ENCODE assay signal across 25 cellular contexts in genomic region chr5:26864061-26864460, GRCh38.
DNase-seq lines count a peak whose midpoint lies in the region; ATAC-seq, FAIRE-seq and TF ChIP-seq lines count a peak whose summit lies in the region.
"Had no signal": no experiment of that assay in that cellular context is flagged by ENCODE, and none has a peak within 500 bp of the region (broad histone marks: within the 10 kb centered on the region; RNA-seq: fewer than 3 reads in every experiment).

No MANE protein-coding gene starts in this region.

- H3K9me1 ChIP-seq in K562 (ENCODE audit: control insufficient read depth, insufficient read depth, low read length): no peaks in the 10 kb centered on the region

- H3K36me3 ChIP-seq in HEK293 (ENCODE audit: control insufficient read depth in 2 of 2, insufficient read depth in 1 of 2, low read length in 2 of 2) (no peaks in the 10 kb centered on the region), K562 (ENCODE audit: control insufficient read depth, insufficient read depth, low read length) (no peaks in the 10 kb centered on the region)
- H3K36me3 ChIP-seq: BLaER1 treated with 17β-estradiol and CSF1 and Interleukin-3, amounts not matched to agents 10 nM and 100 nM had no signal

- H3K4me3 ChIP-seq in HEK293 (ENCODE audit: low read depth, low read length): no peak overlapping the region
- H3K4me3 ChIP-seq in K562: no peak overlapping the region
- H3K4me3 ChIP-seq: A549; BLaER1 treated with 17β-estradiol and CSF1 and Interleukin-3, amounts not matched to agents 10 nM and 100 nM had no signal

- no peak overlapping the region for H3K4me3 Mint-ChIP-seq in CD14-positive monocyte
- H3K4me3 Mint-ChIP-seq: B cell; CD4-positive, alpha-beta memory T cell; CD4-positive, CD25-positive, alpha-beta regulatory T cell; CD8-positive, alpha-beta memory T cell had no signal

- H3K9ac ChIP-seq in K562 (ENCODE audit: insufficient read depth in 1 of 2, low read depth in 2 of 2, low read length in 2 of 2): no peak overlapping the region
- H3K9ac ChIP-seq: BLaER1 treated with 17β-estradiol and CSF1 and Interleukin-3, amounts not matched to agents 10 nM and 100 nM had no signal

- no peaks in the 10 kb centered on the region for H3K79me2 ChIP-seq in K562 (ENCODE audit: control insufficient read depth, insufficient read depth, low read length)

- H3K4me1 Mint-ChIP-seq in CD14-positive monocyte: no peaks in the 10 kb centered on the region
- H3K4me1 Mint-ChIP-seq: B cell; CD4-positive, alpha-beta memory T cell; CD4-positive, CD25-positive, alpha-beta regulatory T cell; CD8-positive, alpha-beta memory T cell had no signal

- no peak overlapping the region for H3K27ac Mint-ChIP-seq in CD14-positive monocyte
- H3K27ac Mint-ChIP-seq: B cell; CD4-positive, alpha-beta memory T cell; CD4-positive, CD25-positive, alpha-beta regulatory T cell; CD8-positive, alpha-beta memory T cell had no signal

- no peak for TF ChIP-seq CTCF in HEK293 (tag by site-specific recombination; IDR thresholded peaks at IDR 0.05)
- TF ChIP-seq CTCF in K562 (IDR thresholded peaks at IDR 0.05 in 2 of 3, conservative IDR thresholded peaks at IDR 0.05 in 1 of 3; ENCODE audit: insufficient read depth in 2 of 3, low read depth in 1 of 3, low read length in 3 of 3): no peak
- TF ChIP-seq CTCF in CD14-positive monocyte (IDR thresholded peaks at IDR 0.05): no peak

- H3K4me1 ChIP-seq in HEK293 (ENCODE audit: control insufficient read depth, insufficient read depth, low read length) (no peaks in the 10 kb centered on the region), K562 (replicated peaks in 1 of 2; ENCODE audit: control insufficient read depth in 2 of 2, insufficient read depth in 2 of 2, low read length in 2 of 2) (no peaks in the 10 kb centered on the region)
- H3K4me1 ChIP-seq: A549; BLaER1 treated with 17β-estradiol and CSF1 and Interleukin-3, amounts not matched to agents 10 nM and 100 nM had no signal

- FAIRE-seq in A204.1 (lab: Jason Lieb, UNC) (peak; percentile 68), K562 (lab: Jason Lieb, UNC) (no peak)
- FAIRE-seq: A549, GM12891, GM19239 had no signal

- H2AFZ ChIP-seq in K562 (ENCODE audit: low read depth, low read length): no peak overlapping the region

- no peak overlapping the region for H3K27ac ChIP-seq in HEK293 (ENCODE audit: extremely low read depth, low read depth, low read length)
- H3K27ac ChIP-seq in K562 (ENCODE audit: extremely low read depth, low read depth, low read length): no peak overlapping the region
- H3K27ac ChIP-seq: A549; BLaER1 treated with 17β-estradiol and CSF1 and Interleukin-3, amounts not matched to agents 10 nM and 100 nM; C4-2B had no signal

- H4K20me1 ChIP-seq in K562 (replicated peaks; ENCODE audit: control insufficient read depth, insufficient read depth, low read length): no peaks in the 10 kb centered on the region
- H4K20me1 ChIP-seq: BLaER1 treated with 17β-estradiol and CSF1 and Interleukin-3, amounts not matched to agents 10 nM and 100 nM had no signal

- CTCF ChIA-PET in HEK293 (lab: Yijun Ruan, JAX): no interaction called here
- CTCF ChIA-PET in K562 (lab: Yijun Ruan, JAX; ENCODE audit: low intra/inter-chr PET ratio): no interaction called here

- no peaks in the 10 kb centered on the region for H3K36me3 Mint-ChIP-seq in CD14-positive monocyte
- H3K36me3 Mint-ChIP-seq: CD4-positive, alpha-beta memory T cell; CD4-positive, CD25-positive, alpha-beta regulatory T cell; CD8-positive, alpha-beta memory T cell had no signal

- no peak for TF ChIP-seq RAD21 in K562 (CRISPR knock-in tag; conservative IDR thresholded peaks at IDR 0.05 in 1 of 2, IDR thresholded peaks at IDR 0.05 in 1 of 2)

- H3K27me3 ChIP-seq in K562 (ENCODE audit: control insufficient read depth in 2 of 2, insufficient read depth in 2 of 2, low read length in 2 of 2): no peaks in the 10 kb centered on the region
- H3K27me3 ChIP-seq: BLaER1 treated with 17β-estradiol and CSF1 and Interleukin-3, amounts not matched to agents 10 nM and 100 nM had no signal

- no peak for TF ChIP-seq POLR2A in K562 (conservative IDR thresholded peaks at IDR 0.05)

- POLR2A ChIA-PET in HEK293 (lab: Yijun Ruan, JAX) (no interaction called here), K562 (lab: Yijun Ruan, JAX) (no interaction called here)

- H3K4me2 ChIP-seq in K562 (ENCODE audit: insufficient read depth, low read length): no peak overlapping the region
- H3K4me2 ChIP-seq: A549; BLaER1 treated with 17β-estradiol and CSF1 and Interleukin-3, amounts not matched to agents 10 nM and 100 nM had no signal

- no peaks in the 10 kb centered on the region for H3K27me3 Mint-ChIP-seq in CD14-positive monocyte (ENCODE audit: low read depth in 3 of 3)
- H3K27me3 Mint-ChIP-seq: B cell; CD4-positive, alpha-beta memory T cell; CD4-positive, CD25-positive, alpha-beta regulatory T cell; CD8-positive, alpha-beta memory T cell had no signal

- 0% methylated on average over 4 of the region's 4 CpGs for WGBS in K562 (ENCODE audit: insufficient coverage, low coverage, missing lambda C conversion rate)

- H3K9me3 ChIP-seq in HEK293 (ENCODE audit: control insufficient read depth, insufficient read depth, low read depth, low read length) (no peaks in the 10 kb centered on the region), K562 (replicated peaks; ENCODE audit: control insufficient read depth, insufficient read depth, low read depth, low read length) (no peaks in the 10 kb centered on the region)
- H3K9me3 ChIP-seq: A549; BLaER1 treated with 17β-estradiol and CSF1 and Interleukin-3, amounts not matched to agents 10 nM and 100 nM had no signal

- in situ Hi-C loops in K562 (cut with MboI): no loop called here

- no peak for TF ChIP-seq EP300 in K562 (IDR thresholded peaks at IDR 0.05; ENCODE audit: low read length)

- no peak for DNase-seq in K562 (ENCODE audit: extremely low read depth in 1 of 4, low spot score in 3 of 4)
- DNase-seq in NCI-H1105 treated with DMSO at 0.1 percent for 48 hours (lab: John Stamatoyannopoulos, UW): no peak
- no peak for DNase-seq in CD14-positive monocyte (ENCODE audit: low spot score)
- DNase-seq in GOT3 (lab: John Stamatoyannopoulos, UW): no peak
- DNase-seq: 8988T; AML-193; CD4-positive, alpha-beta memory T cell; CD4-positive, CD25-positive, alpha-beta regulatory T cell; CD8-positive, alpha-beta memory T cell; COR-L47; DMS 273 treated with DMSO at 0.1 percent for 48 hours; DMS153; DMS53; DMS79; DND-41; EL; GDM1 had no signal

- no TSS peak for BruUV-seq in K562 (replicated peaks; lab: Mats Ljungman, UMichigan)

- peaks cover 0 to 6% (median 3%) of the 10 kb centered on the region in 7 donors for H3K9me3 Mint-ChIP-seq in CD14-positive monocyte

- intact Hi-C loops in K562 (cut with micrococcal nuclease) (no loop called here), CD14-positive monocyte (cut with micrococcal nuclease) (no loop called here)

- no peak for ATAC-seq in K562
- ATAC-seq: A549 had no signal

TF ChIP-seq in HEK293, 187 proteins besides CTCF, POLR2A, EP300 and RAD21 (continues in another document):
- TF ChIP-seq INSM2 (tag by site-specific recombination; IDR thresholded peaks at IDR 0.05): no peak
- TF ChIP-seq KLF17 (tag by site-specific recombination; IDR thresholded peaks at IDR 0.05): no peak

TF ChIP-seq in K562, 482 proteins besides CTCF, POLR2A, EP300 and RAD21:
- peak; percentile 70 for TF ChIP-seq ATF3 (IDR thresholded peaks at IDR 0.05)
- TF ChIP-seq ATF3 (CRISPR knock-in tag; conservative IDR thresholded peaks at IDR 0.05): no peak
- no peak for TF ChIP-seq ATF1 (CRISPR knock-in tag; IDR thresholded peaks at IDR 0.05)
- peak; percentile 74 for TF ChIP-seq ATF1 (tag; IDR thresholded peaks at IDR 0.05)
- TF ChIP-seq ATF7 (IDR thresholded peaks at IDR 0.05): peak; percentile 80
- TF ChIP-seq PHB2 (IDR thresholded peaks at IDR 0.05; ENCODE audit: low read depth): no peak
TF ChIP-seq in K562: peak in this region for 3.
